11 cellular contexts compared by ENCODE assay signal in genomic region chr2:36376992-36377738, GRCh38. TPM values are rescaled to one million over a fixed set of nuclear protein-coding genes. Genes with fewer than 3 reads are reported as not detected.
DNase-seq lines count a peak whose midpoint lies in the region; ATAC-seq, FAIRE-seq and TF ChIP-seq lines count a peak whose summit lies in the region.
"Had no signal": no experiment of that assay in that cellular context is flagged by ENCODE, and none has a peak within 500 bp of the region (broad histone marks: within the 10 kb centered on the region; RNA-seq: fewer than 3 reads in every experiment).

No MANE protein-coding gene starts in this region.

- POLR2A ChIA-PET in HEK293T (lab: Yijun Ruan, JAX): no interaction called here

- 0 out of 2 replicates have a peak overlapping the region, but pooled peaks have one; percentile 25 for H3K4me3 ChIP-seq in GM23338
- H3K4me3 ChIP-seq in esophagus squamous epithelium: no peak overlapping the region
- H3K4me3 ChIP-seq: thyroid gland had no signal

- no peak for TF ChIP-seq POLR2A in esophagus squamous epithelium (IDR thresholded peaks at IDR 0.05)

- intact Hi-C loops in esophagus squamous epithelium (cut with DNase I): no loop called here

- H3F3A ChIP-seq in GM23338 (replicated peaks; ENCODE audit: low read depth): no peaks in the 10 kb centered on the region

- CTCF ChIA-PET in HEK293T (lab: Yijun Ruan, JAX): interaction anchor here (0.9 kb wide), 1 partner anchor 35 kb away, joined by 3 read pairs; no protein-coding TSS in a partner anchor

- peaks cover 7% of the 10 kb centered on the region for H3K27me3 Mint-ChIP-seq in GM23338 (ENCODE audit: insufficient read depth, low read depth, poor library complexity)
- H3K27me3 Mint-ChIP-seq: activated CD4-positive, alpha-beta T cell treated with anti-CD3 and anti-CD28 coated beads, Interleukin-2, amount 10 ng/mL, durations not matched to agents 24 days and 14 days had no signal

- H3K27me3 ChIP-seq in GM23338 (ENCODE audit: insufficient read depth) (no peaks in the 10 kb centered on the region), esophagus squamous epithelium (no peaks in the 10 kb centered on the region)
- H3K27me3 ChIP-seq: thyroid gland had no signal

- H3K9me3 ChIP-seq in esophagus squamous epithelium: no peaks in the 10 kb centered on the region
- H3K9me3 ChIP-seq: thyroid gland had no signal

- no peaks in the 10 kb centered on the region for H3K9me2 ChIP-seq in GM23338 (ENCODE audit: insufficient read depth)

- no peaks in the 10 kb centered on the region for H3K9me3 Mint-ChIP-seq in GM23338

- peak in 1 of 2 experiments; percentile 24; a peak in 1 of 4 replicates for TF ChIP-seq CTCF in GM23338 (conservative IDR thresholded peaks at IDR 0.05; ENCODE audit: low read depth in 2 of 2)
- TF ChIP-seq CTCF in esophagus squamous epithelium (IDR thresholded peaks at IDR 0.05): no peak
- no peak for TF ChIP-seq CTCF in omental fat pad (IDR thresholded peaks at IDR 0.05)

- peak; percentile 76 for FAIRE-seq in RCC 7860 (lab: Jason Lieb, UNC)

- peak overlapping the region; percentile 45 for H3K4me2 ChIP-seq in GM23338

- peak overlapping the region; percentile 93 for H3K27ac Mint-ChIP-seq in GM23338
- H3K27ac Mint-ChIP-seq: activated CD4-positive, alpha-beta T cell treated with anti-CD3 and anti-CD28 coated beads, Interleukin-2, amount 10 ng/mL, durations not matched to agents 24 days and 14 days had no signal

- ATAC-seq in GM23338 (peak; percentile 49), omental fat pad (ENCODE audit: low FRiP score) (peak; percentile 58)

- WGBS in esophagus squamous epithelium, 2 donors: 42 to 67% methylated on average over 5 of the region's 5 CpGs

- peaks cover 90% of the 10 kb centered on the region for H3K4me1 ChIP-seq in GM23338 (ENCODE audit: insufficient read depth)
- H3K4me1 ChIP-seq in esophagus squamous epithelium: peaks cover 22 to 84% (median 62%) of the 10 kb centered on the region in 3 donors

- peaks cover 90% of the 10 kb centered on the region for H3K4me1 Mint-ChIP-seq in GM23338

- peak overlapping the region; percentile 93 for H3K27ac ChIP-seq in GM23338 (ENCODE audit: low read depth)
- H3K27ac ChIP-seq in esophagus squamous epithelium: peak overlapping the region in 3 of 4 donors; percentile 3 to 42 (median 39)

- peak; percentile 56 for DNase-seq in GM23338 (ENCODE audit: low spot score)
- DNase-seq in RCC 7860 (ENCODE audit: low spot score): peak; percentile 82
- DNase-seq in esophagus squamous epithelium (lab: John Stamatoyannopoulos, UW): no peak
- no peak for DNase-seq in omental fat pad (ENCODE audit: low spot score)
- DNase-seq in HEK293T (ENCODE audit: extremely low spot score): no peak
- no peak for DNase-seq in AML-193 (lab: John Stamatoyannopoulos, UW)
- DNase-seq in SW480 (ENCODE audit: low spot score): no peak
- no peak for DNase-seq in NAMALWA (ENCODE audit: low spot score)
- DNase-seq: activated CD4-positive, alpha-beta T cell treated with anti-CD3 and anti-CD28 coated beads, Interleukin-2, amount 10 ng/mL, durations not matched to agents 24 days and 14 days; stimulated activated CD4-positive, alpha-beta T cell treated with anti-CD3 and anti-CD28 coated beads, Interleukin-4, amount 100 ng/mL, for 4 hours had no signal

- H3K36me3 Mint-ChIP-seq in GM23338 (ENCODE audit: low read depth): peaks cover 11% of the 10 kb centered on the region; the same call in 2 of the 3 replicates

- peak overlapping the region; percentile 57 for H3K4me3 Mint-ChIP-seq in GM23338
- H3K4me3 Mint-ChIP-seq: activated CD4-positive, alpha-beta T cell treated with anti-CD3 and anti-CD28 coated beads, Interleukin-2, amount 10 ng/mL, durations not matched to agents 24 days and 14 days had no signal

- H2AFZ ChIP-seq in GM23338: no peak overlapping the region

- H3K36me3 ChIP-seq in GM23338 (ENCODE audit: insufficient read depth) (no peaks in the 10 kb centered on the region), esophagus squamous epithelium (peaks cover 0 to 6% (median 0%) of the 10 kb centered on the region in 3 donors)
- H3K36me3 ChIP-seq: thyroid gland had no signal

- no peaks in the 10 kb centered on the region; the same call in 1 of the 2 replicates for H4K20me1 ChIP-seq in GM23338 (replicated peaks; ENCODE audit: insufficient read depth)

- H3K79me2 ChIP-seq in GM23338 (replicated peaks; ENCODE audit: insufficient read depth): peaks cover 94% of the 10 kb centered on the region

TF ChIP-seq in GM23338, 12 proteins besides CTCF, POLR2A, EP300 and RAD21:
- peak; percentile 69 for TF ChIP-seq REST (IDR thresholded peaks at IDR 0.05; ENCODE audit: unreplicated experiment)
- TF ChIP-seq CREB1 (CRISPR knock-in tag; IDR thresholded peaks at IDR 0.05; ENCODE audit: low read depth): no peak

TF ChIP-seq in HEK293T, 16 proteins besides CTCF, POLR2A, EP300 and RAD21:
- no peak for TF ChIP-seq ELF4 (IDR thresholded peaks at IDR 0.05)
- TF ChIP-seq, protein P1, sequence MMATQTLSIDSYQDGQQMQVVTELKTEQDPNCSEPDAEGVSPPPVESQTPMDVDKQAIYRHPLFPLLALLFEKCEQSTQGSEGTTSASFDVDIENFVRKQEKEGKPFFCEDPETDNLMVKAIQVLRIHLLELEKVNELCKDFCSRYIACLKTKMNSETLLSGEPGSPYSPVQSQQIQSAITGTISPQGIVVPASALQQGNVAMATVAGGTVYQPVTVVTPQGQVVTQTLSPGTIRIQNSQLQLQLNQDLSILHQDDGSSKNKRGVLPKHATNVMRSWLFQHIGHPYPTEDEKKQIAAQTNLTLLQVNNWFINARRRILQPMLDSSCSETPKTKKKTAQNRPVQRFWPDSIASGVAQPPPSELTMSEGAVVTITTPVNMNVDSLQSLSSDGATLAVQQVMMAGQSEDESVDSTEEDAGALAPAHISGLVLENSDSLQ (IDR thresholded peaks at IDR 0.05): no peak
- no peak for TF ChIP-seq ZNF384 (IDR thresholded peaks at IDR 0.05)
- no peak for TF ChIP-seq LEF1 (IDR thresholded peaks at IDR 0.05; ENCODE audit: borderline replicate concordance)
- TF ChIP-seq FOXK2 (IDR thresholded peaks at IDR 0.05): no peak
- TF ChIP-seq SUZ12 (IDR thresholded peaks at IDR 0.05): no peak
- no peak for TF ChIP-seq HDGF (IDR thresholded peaks at IDR 0.05; ENCODE audit: borderline replicate concordance)
- TF ChIP-seq NFRKB (IDR thresholded peaks at IDR 0.05): no peak
- TF ChIP-seq L3MBTL2 (conservative IDR thresholded peaks at IDR 0.05): no peak

RNA-seq across cellular contexts. Expression of gene CRIM1, which starts 21.6 kb away (rescaled TPM):
- total RNA-seq in GM23338 (2014; rRNA removed; shearing (Covaris generic)): 30.9 and 36.4 TPM in 2 replicates
- polyA plus RNA-seq in GM23338 (2016; fragmentation: Nextera tagmentation; extraction: Ambion mirVana): 10.5 and 11.3 TPM in 2 replicates
- total RNA-seq in esophagus squamous epithelium (100 to 1,000 TPM in 1 of 4 donors, 10 to 100 TPM in 3; 16.4 to 107 (median 29.9) TPM), omental fat pad (100 to 1,000 TPM; 229 to 252 (median 233) TPM)

Comparison
In these comparisons a context has a peak if more than half of its experiments do, and no peak if none do; other contexts are left out.
1. DNase-seq: peak in GM23338 (single experiment) and RCC 7860 (single experiment); none in esophagus squamous epithelium (single experiment), omental fat pad (single experiment), HEK293T (single experiment), AML-193 (0 of 2), SW480 (single experiment) and NAMALWA (single experiment).